Comparison of ENCODE assay signal across 9 cellular contexts in the genomic region with DNA sequence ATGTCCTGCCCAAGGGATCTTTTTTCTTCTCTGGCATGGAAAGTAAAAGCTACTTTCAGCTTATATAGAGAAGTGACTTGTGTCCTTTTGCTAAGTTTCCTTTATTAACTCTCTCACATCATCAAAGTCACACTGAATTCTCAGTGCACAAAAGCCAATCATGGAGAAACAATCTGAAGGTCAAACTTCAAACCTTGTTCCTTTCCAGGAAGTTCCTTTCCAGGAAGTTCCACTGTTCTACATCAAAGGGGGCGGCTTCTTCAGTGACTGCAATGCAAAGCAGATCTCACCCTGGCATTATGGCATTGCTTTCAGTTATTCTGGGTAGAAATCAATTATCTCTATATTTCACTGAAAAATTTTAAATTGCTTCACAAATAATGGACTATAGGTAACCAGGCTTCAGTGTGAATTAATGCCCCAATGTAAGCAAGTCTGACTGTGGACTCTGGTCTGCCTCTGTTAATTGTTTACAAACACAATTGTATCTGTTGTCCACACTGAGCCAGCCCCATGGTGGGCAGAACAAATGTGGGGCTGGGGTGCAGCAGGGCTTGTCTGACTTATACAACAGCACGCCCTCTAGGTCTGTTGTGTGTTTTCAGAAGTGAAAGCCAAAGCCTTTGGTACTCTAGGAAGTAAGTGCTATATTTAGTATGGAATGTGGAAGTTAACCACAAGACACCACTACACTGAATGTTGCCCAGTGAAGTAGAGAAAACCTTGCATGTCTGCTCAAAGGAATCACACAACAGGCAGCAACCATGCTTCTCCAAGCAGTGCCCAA.
DNase-seq lines count a peak whose midpoint lies in the region; ATAC-seq and TF ChIP-seq lines count a peak whose summit lies in the region.
"Had no signal": no experiment of that assay in that cellular context is flagged by ENCODE, and none has a peak within 500 bp of the region (broad histone marks: within the 10 kb centered on the region; RNA-seq: fewer than 3 reads in every experiment).

No MANE protein-coding gene starts in this region.

- no peaks in the 10 kb centered on the region for H3K36me3 ChIP-seq in DND-41 (ENCODE audit: insufficient read depth, low read length)
- no peaks in the 10 kb centered on the region; the same call in 1 of the 2 replicates for H3K36me3 ChIP-seq in PC-9 (ENCODE audit: low read depth)
- H3K36me3 ChIP-seq in endodermal cell (ENCODE audit: control insufficient read depth, insufficient read depth, low read length): peaks cover 88% of the 10 kb centered on the region
- peaks cover 31 to 36% of the 10 kb centered on the region in 2 donors for H3K36me3 ChIP-seq in mucosa of rectum (ENCODE audit: control insufficient read depth in 2 of 2, insufficient read depth in 2 of 2, low read length in 2 of 2)

- H2AFZ ChIP-seq in DND-41 (ENCODE audit: low read depth, low read length) (no peak overlapping the region), PC-9 (no peak overlapping the region)

- H3K9me3 ChIP-seq in DND-41 (ENCODE audit: insufficient read depth, low read length, severe bottlenecking) (no peaks in the 10 kb centered on the region), PC-9 (ENCODE audit: insufficient read depth, low read depth) (no peaks in the 10 kb centered on the region), endodermal cell (ENCODE audit: control insufficient read depth, low read length) (no peaks in the 10 kb centered on the region), mucosa of rectum (ENCODE audit: control insufficient read depth in 2 of 2, low read length in 2 of 2) (no peaks in the 10 kb centered on the region)

- no TSS peak for BruUV-seq in PC-9 (replicated peaks; lab: Mats Ljungman, UMichigan)

- ATAC-seq in DND-41 (ENCODE audit: insufficient read depth, low read depth): peak; percentile 67
- no peak for ATAC-seq in HG02885 (IDR thresholded peaks at IDR 0.05; ENCODE audit: poor library complexity, unreplicated experiment)
- ATAC-seq in GM18868 (IDR thresholded peaks at IDR 0.05; ENCODE audit: unreplicated experiment): no peak

- H3K27ac ChIP-seq in DND-41 (ENCODE audit: low read length) (no peak overlapping the region), PC-9 (no peak overlapping the region), endodermal cell (ENCODE audit: low read depth, low read length) (peak overlapping the region; percentile 28), mucosa of rectum (ENCODE audit: low read depth in 2 of 2, low read length in 2 of 2) (peak overlapping the region; percentile 52 to 67)

- H3K27ac Mint-ChIP-seq in endodermal cell: peak overlapping the region; percentile 42

- DNase-seq in DND-41 (peak; percentile 36), PC-9 (peak; percentile 11 to 66), endodermal cell (no peak), COLO668 (lab: John Stamatoyannopoulos, UW; ENCODE audit: unreplicated experiment) (no peak), DMS153 treated with DMSO at 0.1 percent for 48 hours (lab: John Stamatoyannopoulos, UW; ENCODE audit: unreplicated experiment) (no peak)
- DNase-seq: NK-92 treated with Interleukin-12 subunit alpha and Interleukin-12 subunit beta, amount 100 ng/mL, for 24 hours had no signal

- peaks cover 78% of the 10 kb centered on the region for H3K36me3 Mint-ChIP-seq in endodermal cell (ENCODE audit: low read depth)

- no peak overlapping the region for H3K4me3 ChIP-seq in DND-41 (ENCODE audit: low read depth in 1 of 2, low read length in 2 of 2)
- no peak overlapping the region for H3K4me3 ChIP-seq in PC-9
- no peak overlapping the region for H3K4me3 ChIP-seq in endodermal cell (ENCODE audit: low read length)
- peak overlapping the region in 1 of 2 donors; percentile 13 for H3K4me3 ChIP-seq in mucosa of rectum (ENCODE audit: low read length in 2 of 2)

- no peaks in the 10 kb centered on the region for H3K27me3 Mint-ChIP-seq in endodermal cell (ENCODE audit: insufficient read depth)

- H3K4me3 Mint-ChIP-seq in endodermal cell: no peak overlapping the region

- peaks cover 35% of the 10 kb centered on the region for H3K4me1 Mint-ChIP-seq in endodermal cell

- TF ChIP-seq CTCF in DND-41 (IDR thresholded peaks at IDR 0.05; ENCODE audit: borderline replicate concordance, extremely low read depth, low read length, poor library complexity, severe bottlenecking): no peak
- TF ChIP-seq CTCF in PC-9 (conservative IDR thresholded peaks at IDR 0.05): no peak
- TF ChIP-seq CTCF in endodermal cell (conservative IDR thresholded peaks at IDR 0.05): no peak

- H3K4me1 ChIP-seq in DND-41 (ENCODE audit: insufficient read depth, low read length) (peaks cover 14% of the 10 kb centered on the region), PC-9 (replicated peaks; ENCODE audit: insufficient read depth) (peaks cover 11% of the 10 kb centered on the region), endodermal cell (ENCODE audit: control insufficient read depth, insufficient read depth, low read length) (peaks cover 25% of the 10 kb centered on the region), mucosa of rectum (ENCODE audit: control insufficient read depth in 2 of 2, insufficient read depth in 2 of 2, low read length in 2 of 2) (peaks cover 6 to 17% of the 10 kb centered on the region in 2 donors)

- peaks cover 6% of the 10 kb centered on the region for H3K27me3 ChIP-seq in DND-41 (ENCODE audit: insufficient read depth, low read length, poor library complexity)
- H3K27me3 ChIP-seq in PC-9 (ENCODE audit: insufficient read depth, low read depth): no peaks in the 10 kb centered on the region
- no peaks in the 10 kb centered on the region for H3K27me3 ChIP-seq in endodermal cell (ENCODE audit: control insufficient read depth, insufficient read depth, low read length, poor library complexity, severe bottlenecking)
- H3K27me3 ChIP-seq in mucosa of rectum (ENCODE audit: control insufficient read depth in 2 of 2, insufficient read depth in 2 of 2, low read length in 2 of 2): no peaks in the 10 kb centered on the region

- H3K9me3 Mint-ChIP-seq in endodermal cell: no peaks in the 10 kb centered on the region

- no peaks in the 10 kb centered on the region for H3K9me2 ChIP-seq in PC-9 (ENCODE audit: insufficient read depth)

- H3F3A ChIP-seq in PC-9 (ENCODE audit: insufficient read depth, low read depth): no peaks in the 10 kb centered on the region

- CTCF ChIA-PET in PC-9 (lab: Charles Lee): no interaction called here

- peak overlapping the region; percentile 10; the same call in 1 of the 2 replicates for H3K4me2 ChIP-seq in DND-41 (ENCODE audit: insufficient read depth, low read length)
- no peak overlapping the region for H3K4me2 ChIP-seq in PC-9

- WGBS in endodermal cell (ENCODE audit: insufficient coverage in 1 of 2, insufficient read length in 1 of 2), 2 experiments: 95% methylated on average over 2 of the region's 2 CpGs; no CpG with 5 or more reads in 1 of the 2 experiments

- H3K79me2 ChIP-seq in DND-41 (ENCODE audit: insufficient read depth, low read length) (no peaks in the 10 kb centered on the region), PC-9 (ENCODE audit: low read depth) (no peaks in the 10 kb centered on the region)

- POLR2A ChIA-PET in PC-9 (lab: Charles Lee; ENCODE audit: unreplicated experiment): no interaction called here

- H3K9ac ChIP-seq in DND-41 (ENCODE audit: low read depth, low read length): no peak overlapping the region
- no peak overlapping the region for H3K9ac ChIP-seq in endodermal cell (ENCODE audit: extremely low read depth, low read length, poor library complexity, severe bottlenecking)
- H3K9ac ChIP-seq in mucosa of rectum (ENCODE audit: low read depth in 1 of 2, low read length in 2 of 2): no peak overlapping the region

- intact Hi-C loops in PC-9 (cut with micrococcal nuclease; ENCODE audit: unreplicated experiment): no loop called here

- H4K20me1 ChIP-seq in DND-41 (ENCODE audit: insufficient read depth, low read length) (no peaks in the 10 kb centered on the region), PC-9 (ENCODE audit: insufficient read depth) (no peaks in the 10 kb centered on the region)

Comparison
In these comparisons a context has a peak if more than half of its experiments do, and no peak if none do; other contexts are left out.
1. DNase-seq: peak in DND-41 (single experiment) and PC-9 (2 of 2); none in endodermal cell (single experiment), COLO668 (single experiment) and DMS153 treated with DMSO at 0.1 percent for 48 hours (single experiment).
2. H3K27ac ChIP-seq: peak in endodermal cell (single experiment) and mucosa of rectum (2 of 2); none in DND-41 (single experiment) and PC-9 (single experiment).